ENCODE assay signal across 8 cellular contexts in genomic region chr19:57747472-57747807, GRCh38. TPM values are rescaled to one million over a fixed set of nuclear protein-coding genes. Genes with fewer than 3 reads are reported as not detected.
DNase-seq lines count a peak whose midpoint lies in the region; ATAC-seq, FAIRE-seq and TF ChIP-seq lines count a peak whose summit lies in the region.

No MANE protein-coding gene starts in this region.

- H3K4me1 ChIP-seq in GM12878 (ENCODE audit: control insufficient read depth, insufficient read depth, low read length) (no peaks in the 10 kb centered on the region), upper lobe of right lung (peaks cover 14% of the 10 kb centered on the region)

- no peak for ATAC-seq in activated T-cell treated with anti-CD3 and anti-CD28 coated beads, Interleukin-2, amount 50 U/mL, for 72 hours (replicated peaks in 1 of 2)
- ATAC-seq in GM12878 (peak; percentile 4; the same call in 2 of the 3 replicates), upper lobe of right lung (no peak), GM18867 (IDR thresholded peaks at IDR 0.05; ENCODE audit: unreplicated experiment) (no peak), HG02884 (IDR thresholded peaks at IDR 0.05; ENCODE audit: unreplicated experiment) (no peak)

- H3K36me3 ChIP-seq in GM12878 (ENCODE audit: control insufficient read depth in 2 of 2, insufficient read depth in 2 of 2, low read length in 1 of 2): peaks cover 8 to 33% of the 10 kb centered on the region in 2 experiments
- peaks cover 25% of the 10 kb centered on the region for H3K36me3 ChIP-seq in upper lobe of right lung

- RAD21 ChIA-PET in GM12878 (lab: Charles Lee; ENCODE audit: unreplicated experiment): interaction anchor here (0.6 to 1.0 kb wide), 2 partner anchors 72 to 211 kb away, joined by 3 to 4 read pairs; no protein-coding TSS in a partner anchor

- TF ChIP-seq POLR2A in GM12878 (IDR thresholded peaks at IDR 0.05; ENCODE audit: low read depth, low read length) (no peak), lower leg skin (IDR thresholded peaks at IDR 0.05) (no peak)

- peak overlapping the region; percentile 78 for H3K9ac ChIP-seq in GM12878 (ENCODE audit: control insufficient read depth, insufficient read depth, low read length)

- POLR2A ChIA-PET in GM12878 (lab: Charles Lee): interaction anchor here (0.7 to 0.9 kb wide), 2 partner anchors 73 to 104 kb away, joined by 3 to 5 read pairs; no protein-coding TSS in a partner anchor

- peaks cover 27% of the 10 kb centered on the region for H3K4me1 Mint-ChIP-seq in activated T-cell treated with anti-CD3 and anti-CD28 coated beads, Interleukin-2, amount 50 U/mL, for 72 hours (ENCODE audit: low read depth)

- TF ChIP-seq EP300 in GM12878 (IDR thresholded peaks at IDR 0.05; ENCODE audit: borderline replicate concordance in 1 of 2, control insufficient read depth in 1 of 2, low read depth in 2 of 2, low read length in 2 of 2): no peak

- TF ChIP-seq RAD21 in GM12878 (IDR thresholded peaks at IDR 0.05; ENCODE audit: insufficient read depth, low read depth, low read length): no peak

- intact Hi-C loops in GM12878 (cut with micrococcal nuclease; ENCODE audit: unreplicated experiment) (loop anchor here (2.0 kb wide), 1 partner anchor 531 kb away; the partner anchor contains the start of gene ZNF8), lower leg skin (cut with DNase I; ENCODE audit: low total_unique reads) (no loop called here), upper lobe of right lung (cut with DNase I) (no loop called here)

- H3K79me2 ChIP-seq in GM12878 (ENCODE audit: control insufficient read depth, insufficient read depth, low read length): peaks cover 26% of the 10 kb centered on the region

- H3K27me3 ChIP-seq in GM12878 (replicated peaks in 1 of 2; ENCODE audit: control insufficient read depth in 2 of 2, insufficient read depth in 2 of 2, low read length in 1 of 2) (no peaks in the 10 kb centered on the region), upper lobe of right lung (no peaks in the 10 kb centered on the region)

- H3K36me3 Mint-ChIP-seq in activated T-cell treated with anti-CD3 and anti-CD28 coated beads, Interleukin-2, amount 50 U/mL, for 72 hours (ENCODE audit: insufficient read depth in 2 of 2): peaks cover 39 to 64% of the 10 kb centered on the region in 2 donors

- no TSS peak for BruUV-seq in GM12878 (replicated peaks; lab: Mats Ljungman, UMichigan)

- CTCF ChIA-PET in GM12878 (lab: Yijun Ruan, JAX): interaction anchor here (1.5 to 1.6 kb wide), 2 partner anchors 9 to 54 kb away, joined by 5 to 9 read pairs; no protein-coding TSS in a partner anchor

- peak overlapping the region; percentile 90; the same call in 1 of the 2 replicates for H2AFZ ChIP-seq in GM12878 (ENCODE audit: control insufficient read depth, low read depth, low read length)

- no peak overlapping the region for H3K27ac Mint-ChIP-seq in activated T-cell treated with anti-CD3 and anti-CD28 coated beads, Interleukin-2, amount 50 U/mL, for 72 hours

- DNase-seq in activated T-cell treated with anti-CD3 and anti-CD28 coated beads, Interleukin-2, amount 50 U/mL, for 72 hours: no peak
- no peak for DNase-seq in activated T-cell treated with anti-CD3 and anti-CD28 coated beads, Interleukin-2, amount 50 U/mL, for 1 hour
- DNase-seq in GM12878 (ENCODE audit: low read depth, low spot score) (no peak), lower leg skin (ENCODE audit: low spot score in 2 of 2) (no peak), upper lobe of right lung (no peak), SK-N-DZ (ENCODE audit: low spot score) (no peak)

- FAIRE-seq in GM12878 (lab: Jason Lieb, UNC): no peak

- no peaks in the 10 kb centered on the region for H4K20me1 ChIP-seq in GM12878 (ENCODE audit: control insufficient read depth, insufficient read depth)

- peaks cover 18 to 30% of the 10 kb centered on the region in 2 donors for H3K9me3 Mint-ChIP-seq in activated T-cell treated with anti-CD3 and anti-CD28 coated beads, Interleukin-2, amount 50 U/mL, for 72 hours

- TF ChIP-seq CTCF in GM12878 (IDR thresholded peaks at IDR 0.05 in 2 of 3, conservative IDR thresholded peaks at IDR 0.05 in 1 of 3; ENCODE audit: control insufficient read depth in 2 of 3, extremely low read depth in 1 of 3, insufficient read depth in 1 of 3, low read depth in 3 of 3, low read length in 3 of 3): no peak
- TF ChIP-seq CTCF in lower leg skin (IDR thresholded peaks at IDR 0.05): no peak
- TF ChIP-seq CTCF in upper lobe of right lung (IDR thresholded peaks at IDR 0.05): no peak

- H3K4me3 Mint-ChIP-seq in activated T-cell treated with anti-CD3 and anti-CD28 coated beads, Interleukin-2, amount 50 U/mL, for 72 hours: peak overlapping the region; percentile 81 to 99

- H3K4me2 ChIP-seq in GM12878 (ENCODE audit: control insufficient read depth, insufficient read depth): peak overlapping the region; percentile 85

- H3K27ac ChIP-seq in GM12878 (ENCODE audit: control insufficient read depth, insufficient read depth) (peak overlapping the region; percentile 83), upper lobe of right lung (peak overlapping the region; percentile 92)

- SMC1A ChIA-PET in GM12878 (lab: Charles Lee; ENCODE audit: uncharacterized antibody, unreplicated experiment): interaction anchor here (1.1 to 1.7 kb wide), 3 partner anchors 9 to 72 kb away, joined by 3 to 7 read pairs (median 5); no protein-coding TSS in a partner anchor

- peaks cover 39% of the 10 kb centered on the region for H3K9me3 ChIP-seq in GM12878 (replicated peaks; ENCODE audit: control insufficient read depth, insufficient read depth, low read length)
- peaks cover 15% of the 10 kb centered on the region for H3K9me3 ChIP-seq in upper lobe of right lung

- 47% methylated on average over 6 of the region's 6 CpGs for WGBS in GM12878 (ENCODE audit: insufficient coverage, insufficient replicate concordance, low lambda C conversion rate, missing lambda C conversion rate)
- WGBS in lower leg skin, 2 donors: 41 to 52% methylated on average over 6 of the region's 6 CpGs

- no peaks in the 10 kb centered on the region for H3K27me3 Mint-ChIP-seq in activated T-cell treated with anti-CD3 and anti-CD28 coated beads, Interleukin-2, amount 50 U/mL, for 72 hours (ENCODE audit: low read depth)

- in situ Hi-C loops in GM12878 (cut with MboI): no loop called here

- peak overlapping the region; percentile 96 for H3K4me3 ChIP-seq in GM12878
- H3K4me3 ChIP-seq in lower leg skin (ENCODE audit: low read depth, poor library complexity, severe bottlenecking): peak overlapping the region; percentile 89
- peak overlapping the region; percentile 91 for H3K4me3 ChIP-seq in upper lobe of right lung

RNA-seq across cellular contexts. Expression of gene ZNF776, which starts 0.8 kb away (rescaled TPM):
- total RNA-seq in activated T-cell treated with anti-CD3 and anti-CD28 coated beads, Interleukin-2, amount 50 U/mL, for 72 hours: 10 to 100 TPM; 13.4 to 14.1 TPM
- total RNA-seq in GM12878 (2013; cell fraction: nucleolus; rRNA removed): 39.1 and 42.6 TPM in 2 replicates
- 13.7 and 14.5 TPM in 2 replicates for total RNA-seq in GM12878 (2014; rRNA removed)
- 15.0 and 16.3 TPM in 2 replicates for total RNA-seq in GM12878 (2014; rRNA removed; fragmentation: Illumina TruSeq; extraction: Trizol)
- total RNA-seq in GM12878 (2021): 10.3 and 11.3 TPM in 2 replicates
- polyA plus RNA-seq in GM12878 (2011; ENCODE audit: low read depth): 6.6 TPM
- polyA plus RNA-seq in GM12878 (2011; rRNA removed): 14.0 and 15.7 TPM in 2 replicates
- polyA plus RNA-seq in GM12878 (2011; cell fraction: cytosol; rRNA removed): 10.1 and 12.4 TPM in 2 replicates
- 16.0 and 19.8 TPM in 2 replicates for polyA plus RNA-seq in GM12878 (2011; cell fraction: nucleus; rRNA removed)
- 6.3 and 7.6 TPM in 2 replicates for polyA plus RNA-seq in GM12878 (2012)
- polyA plus RNA-seq in GM12878 (2014; fragmentation: Illumina TruSeq; extraction: Trizol): 11.5 and 12.2 TPM in 2 replicates
- 1 to 10 TPM; 1.9 to 3.1 TPM for polyA plus RNA-seq in GM12878 (2014; fragmentation: Nextera tagmentation; extraction: Ambion mirVana)
- 12.6 and 13.1 TPM in 2 replicates for polyA plus RNA-seq in GM12878 (2014; rRNA removed)
- polyA plus RNA-seq in GM12878 (2016; fragmentation: Nextera tagmentation; extraction: Ambion mirVana): 1 to 10 TPM; 7.4 to 8.2 TPM
- polyA minus RNA-seq in GM12878 (2011; rRNA and poly(A)+ RNA removed): 12.6 and 18.3 TPM in 2 replicates
- polyA minus RNA-seq in GM12878 (2011; cell fraction: cytosol; rRNA and poly(A)+ RNA removed): 6.0 and 7.2 TPM in 2 replicates
- 50.3 and 75.4 TPM in 2 replicates for polyA minus RNA-seq in GM12878 (2011; cell fraction: nucleus; rRNA and poly(A)+ RNA removed)
- 10 to 100 TPM in 3 of 4 donors, 1 to 10 TPM in 1; 9.5 to 23.7 (median 13.0) TPM for total RNA-seq in lower leg skin
- total RNA-seq in upper lobe of right lung: 15.1 TPM
- polyA plus RNA-seq in SK-N-DZ (2014; cell fraction: cytosol; rRNA removed): 8.9 and 12.1 TPM in 2 replicates
- polyA plus RNA-seq in SK-N-DZ (2014; cell fraction: nucleus; rRNA removed): 10.6 and 12.8 TPM in 2 replicates

RNA-seq across cellular contexts. Expression of gene ZNF671, which starts 20.0 kb away (rescaled TPM):
- total RNA-seq in activated T-cell treated with anti-CD3 and anti-CD28 coated beads, Interleukin-2, amount 50 U/mL, for 72 hours: 10 to 100 TPM; 14.3 to 20.1 TPM
- total RNA-seq in GM12878 (2013; cell fraction: nucleolus; rRNA removed): 38.8 and 40.9 TPM in 2 replicates
- 7.7 and 8.5 TPM in 2 replicates for total RNA-seq in GM12878 (2014; rRNA removed)
- 8.3 and 8.9 TPM in 2 replicates for total RNA-seq in GM12878 (2014; rRNA removed; fragmentation: Illumina TruSeq; extraction: Trizol)
- 7.0 and 7.9 TPM in 2 replicates for total RNA-seq in GM12878 (2021)
- polyA plus RNA-seq in GM12878 (2011; ENCODE audit: low read depth): 8.7 TPM
- polyA plus RNA-seq in GM12878 (2011; rRNA removed): 11.6 and 11.9 TPM in 2 replicates
- polyA plus RNA-seq in GM12878 (2011; cell fraction: cytosol; rRNA removed): 10.1 and 12.4 TPM in 2 replicates
- polyA plus RNA-seq in GM12878 (2011; cell fraction: nucleus; rRNA removed): 16.6 and 18.3 TPM in 2 replicates
- 7.4 and 9.2 TPM in 2 replicates for polyA plus RNA-seq in GM12878 (2012)
- polyA plus RNA-seq in GM12878 (2014; fragmentation: Illumina TruSeq; extraction: Trizol): 7.1 and 8.6 TPM in 2 replicates
- polyA plus RNA-seq in GM12878 (2014; fragmentation: Nextera tagmentation; extraction: Ambion mirVana): 1 to 10 TPM; 2.6 to 2.8 TPM
- 6.2 and 6.5 TPM in 2 replicates for polyA plus RNA-seq in GM12878 (2014; rRNA removed)
- 1 to 10 TPM; 9.3 to 9.5 TPM for polyA plus RNA-seq in GM12878 (2016; fragmentation: Nextera tagmentation; extraction: Ambion mirVana)
- polyA minus RNA-seq in GM12878 (2011; rRNA and poly(A)+ RNA removed): 22.2 and 23.4 TPM in 2 replicates
- polyA minus RNA-seq in GM12878 (2011; cell fraction: cytosol; rRNA and poly(A)+ RNA removed): 5.6 and 6.0 TPM in 2 replicates
- polyA minus RNA-seq in GM12878 (2011; cell fraction: nucleus; rRNA and poly(A)+ RNA removed): 12.5 and 14.1 TPM in 2 replicates
- total RNA-seq in lower leg skin: 1 to 10 TPM in 2 of 4 donors, under 1 TPM in 2; 0.88 to 4.3 (median 2.0) TPM
- total RNA-seq in upper lobe of right lung: 7.1 TPM
- polyA plus RNA-seq in SK-N-DZ (2014; cell fraction: cytosol; rRNA removed): not detected in 2 replicates
- polyA plus RNA-seq in SK-N-DZ (2014; cell fraction: nucleus; rRNA removed): 0.44 TPM in 1 of 2 replicates, not detected in the other

RNA-seq across cellular contexts. Expression of gene ZNF586, which starts 22.0 kb away (rescaled TPM):
- total RNA-seq in activated T-cell treated with anti-CD3 and anti-CD28 coated beads, Interleukin-2, amount 50 U/mL, for 72 hours: 10 to 100 TPM; 18.5 to 20.0 TPM
- total RNA-seq in GM12878 (2013; cell fraction: nucleolus; rRNA removed): 96.7 and 98.5 TPM in 2 replicates
- 20.6 and 24.2 TPM in 2 replicates for total RNA-seq in GM12878 (2014; rRNA removed)
- total RNA-seq in GM12878 (2014; rRNA removed; fragmentation: Illumina TruSeq; extraction: Trizol): 22.6 and 24.2 TPM in 2 replicates
- 16.5 and 19.7 TPM in 2 replicates for total RNA-seq in GM12878 (2021)
- polyA plus RNA-seq in GM12878 (2011; ENCODE audit: low read depth): 13.3 TPM
- 18.4 and 25.4 TPM in 2 replicates for polyA plus RNA-seq in GM12878 (2011; rRNA removed)
- polyA plus RNA-seq in GM12878 (2011; cell fraction: cytosol; rRNA removed): 12.3 and 16.2 TPM in 2 replicates
- polyA plus RNA-seq in GM12878 (2011; cell fraction: nucleus; rRNA removed): 15.6 and 15.7 TPM in 2 replicates
- polyA plus RNA-seq in GM12878 (2012): 14.5 and 16.1 TPM in 2 replicates
- 16.3 and 18.7 TPM in 2 replicates for polyA plus RNA-seq in GM12878 (2014; fragmentation: Illumina TruSeq; extraction: Trizol)
- 1 to 10 TPM; 3.9 to 5.7 TPM for polyA plus RNA-seq in GM12878 (2014; fragmentation: Nextera tagmentation; extraction: Ambion mirVana)
- 13.2 and 13.8 TPM in 2 replicates for polyA plus RNA-seq in GM12878 (2014; rRNA removed)
- polyA plus RNA-seq in GM12878 (2016; fragmentation: Nextera tagmentation; extraction: Ambion mirVana): 10 to 100 TPM; 13.6 to 13.8 TPM
- polyA minus RNA-seq in GM12878 (2011; rRNA and poly(A)+ RNA removed): 26.3 and 27.6 TPM in 2 replicates
- 13.1 and 14.5 TPM in 2 replicates for polyA minus RNA-seq in GM12878 (2011; cell fraction: cytosol; rRNA and poly(A)+ RNA removed)
- 17.0 and 25.0 TPM in 2 replicates for polyA minus RNA-seq in GM12878 (2011; cell fraction: nucleus; rRNA and poly(A)+ RNA removed)
- total RNA-seq in lower leg skin: 10 to 100 TPM in 3 of 4 donors, 1 to 10 TPM in 1; 9.1 to 21.4 (median 17.5) TPM
- total RNA-seq in upper lobe of right lung: 18.5 TPM
- 13.1 and 14.4 TPM in 2 replicates for polyA plus RNA-seq in SK-N-DZ (2014; cell fraction: cytosol; rRNA removed)
- polyA plus RNA-seq in SK-N-DZ (2014; cell fraction: nucleus; rRNA removed): 10.5 and 13.4 TPM in 2 replicates

RNA-seq across cellular contexts. Expression of gene ZNF154, which starts 38.4 kb away (rescaled TPM):
- 1 to 10 TPM; 4.3 to 5.3 TPM for total RNA-seq in activated T-cell treated with anti-CD3 and anti-CD28 coated beads, Interleukin-2, amount 50 U/mL, for 72 hours
- 26.2 and 26.9 TPM in 2 replicates for total RNA-seq in GM12878 (2013; cell fraction: nucleolus; rRNA removed)
- 0.73 and 0.93 TPM in 2 replicates for total RNA-seq in GM12878 (2014; rRNA removed)
- total RNA-seq in GM12878 (2014; rRNA removed; fragmentation: Illumina TruSeq; extraction: Trizol): 1.0 and 1.1 TPM in 2 replicates
- total RNA-seq in GM12878 (2021): 1.0 and 1.1 TPM in 2 replicates
- 1.7 TPM for polyA plus RNA-seq in GM12878 (2011; ENCODE audit: low read depth)
- polyA plus RNA-seq in GM12878 (2011; rRNA removed): 1.7 and 2.0 TPM in 2 replicates
- 0.90 and 1.0 TPM in 2 replicates for polyA plus RNA-seq in GM12878 (2011; cell fraction: cytosol; rRNA removed)
- polyA plus RNA-seq in GM12878 (2011; cell fraction: nucleus; rRNA removed): 3.1 and 3.9 TPM in 2 replicates
- polyA plus RNA-seq in GM12878 (2012): 1.8 and 2.1 TPM in 2 replicates
- 1.0 and 1.2 TPM in 2 replicates for polyA plus RNA-seq in GM12878 (2014; fragmentation: Illumina TruSeq; extraction: Trizol)
- under 1 TPM; 0.22 to 0.23 TPM for polyA plus RNA-seq in GM12878 (2014; fragmentation: Nextera tagmentation; extraction: Ambion mirVana)
- polyA plus RNA-seq in GM12878 (2014; rRNA removed): 1.2 and 1.9 TPM in 2 replicates
- 1 to 10 TPM in 1 of 2 experiments, under 1 TPM in 1; 0.74 to 1.1 TPM for polyA plus RNA-seq in GM12878 (2016; fragmentation: Nextera tagmentation; extraction: Ambion mirVana)
- 2.0 and 2.4 TPM in 2 replicates for polyA minus RNA-seq in GM12878 (2011; rRNA and poly(A)+ RNA removed)
- 0.62 and 0.80 TPM in 2 replicates for polyA minus RNA-seq in GM12878 (2011; cell fraction: cytosol; rRNA and poly(A)+ RNA removed)
- 2.2 and 3.0 TPM in 2 replicates for polyA minus RNA-seq in GM12878 (2011; cell fraction: nucleus; rRNA and poly(A)+ RNA removed)
- total RNA-seq in lower leg skin: 1 to 10 TPM in 1 of 4 donors, under 1 TPM in 3; 0.15 to 1.0 (median 0.77) TPM
- 4.5 TPM for total RNA-seq in upper lobe of right lung
- polyA plus RNA-seq in SK-N-DZ (2014; cell fraction: cytosol; rRNA removed): not detected in 2 replicates
- polyA plus RNA-seq in SK-N-DZ (2014; cell fraction: nucleus; rRNA removed): not detected in 2 replicates
